Comparison of ENCODE assay signal across 8 cellular contexts in the genomic region with DNA sequence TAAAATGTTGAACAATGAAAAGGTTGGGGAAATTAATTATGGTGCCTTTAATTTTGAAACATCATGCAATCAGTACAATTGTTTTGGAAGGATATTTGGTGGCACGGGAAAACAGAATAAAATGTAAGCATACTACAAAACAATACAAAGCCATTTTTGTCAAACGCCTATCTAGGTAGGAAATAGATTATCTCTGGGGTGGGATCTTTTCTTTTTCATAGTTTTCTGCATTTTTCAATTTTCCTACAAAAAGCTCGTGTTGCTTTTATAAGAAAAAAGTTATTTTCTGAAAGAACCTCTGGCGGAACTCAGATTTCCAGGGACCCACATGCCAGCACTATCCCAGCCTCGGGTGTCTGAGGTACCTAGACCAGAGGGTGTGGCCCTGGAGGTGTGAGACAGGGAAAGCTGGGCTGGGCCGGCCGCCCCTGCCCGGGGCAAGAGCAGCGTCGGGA. TPM values are rescaled to one million over a fixed set of nuclear protein-coding genes. Genes with fewer than 3 reads are reported as not detected.
A peak's percentile ranks its signal among the peaks of the same experiment; 100 is the strongest.
DNase-seq lines count a peak whose midpoint lies in the region; ATAC-seq and TF ChIP-seq lines count a peak whose summit lies in the region.

No MANE protein-coding gene starts in this region.

- H3K4me3 ChIP-seq in adrenal gland (peak overlapping the region in 3 of 4 donors; percentile 38 to 90 (median 59)), kidney epithelial cell (ENCODE audit: low read depth, low read length) (peak overlapping the region; percentile 70), suprapubic skin (peak overlapping the region; percentile 69)

- H3K9me3 Mint-ChIP-seq in activated CD4-positive, alpha-beta T cell treated with anti-CD3 and anti-CD28 coated beads for 36 hours (ENCODE audit: low read depth), result no peaks in the 10 kb centered on the region

- no peaks in the 10 kb centered on the region for H3K27me3 Mint-ChIP-seq in activated CD4-positive, alpha-beta T cell treated with anti-CD3 and anti-CD28 coated beads for 36 hours

- H3K4me3 Mint-ChIP-seq in activated CD4-positive, alpha-beta T cell treated with anti-CD3 and anti-CD28 coated beads for 36 hours, result peak overlapping the region; percentile 82

- 6 to 9% (median 7%) methylated on average over 7 to 10 of the region's 10 CpGs for WGBS in adrenal gland, 4 donors
- WGBS in suprapubic skin, result 5% methylated on average over 10 of the region's 10 CpGs

- H3K27ac ChIP-seq in adrenal gland (peak overlapping the region in 4 of 5 donors; percentile 47 to 70 (median 56)), suprapubic skin (peak overlapping the region; percentile 80)

- TF ChIP-seq EP300 in suprapubic skin (IDR thresholded peaks at IDR 0.05), result no peak

- no peak for ATAC-seq in activated CD4-positive, alpha-beta T cell treated with anti-CD3 and anti-CD28 coated beads for 36 hours
- no peak for ATAC-seq in HG03025 (IDR thresholded peaks at IDR 0.05; ENCODE audit: low FRiP score, unreplicated experiment)

- H3K9me3 ChIP-seq in adrenal gland (replicated peaks in 1 of 3) (no peaks in the 10 kb centered on the region), suprapubic skin (no peaks in the 10 kb centered on the region)

- no peaks in the 10 kb centered on the region for H3K36me3 ChIP-seq in adrenal gland (replicated peaks in 1 of 2)
- H3K36me3 ChIP-seq in kidney epithelial cell (ENCODE audit: control insufficient read depth, insufficient read depth, low read length), result no peaks in the 10 kb centered on the region
- H3K36me3 ChIP-seq in suprapubic skin, result no peaks in the 10 kb centered on the region

- intact Hi-C loops in activated CD4-positive, alpha-beta T cell treated with anti-CD3 and anti-CD28 coated beads for 36 hours (cut with DNase I, micrococcal nuclease), result loop anchor here (1.0 to 10.0 kb wide), 4 partner anchors 120 to 204 kb away; a partner anchor contains a TSS
- intact Hi-C loops in adrenal gland (cut with DNase I), result loop anchor here (5.0 to 10.0 kb wide), 2 partner anchors 74 to 76 kb away; no protein-coding TSS in a partner anchor

- POLR2A ChIA-PET in activated CD4-positive, alpha-beta T cell treated with anti-CD3 and anti-CD28 coated beads for 36 hours (lab: Charles Lee), result interaction anchor here (1.0 to 2.3 kb wide), 4 partner anchors 10 to 154 kb away, joined by 3 to 15 read pairs (median 4); no protein-coding TSS in a partner anchor

- no peaks in the 10 kb centered on the region for H3K27me3 ChIP-seq in adrenal gland
- no peaks in the 10 kb centered on the region for H3K27me3 ChIP-seq in kidney epithelial cell (ENCODE audit: control insufficient read depth, insufficient read depth, low read length)
- H3K27me3 ChIP-seq in suprapubic skin, result no peaks in the 10 kb centered on the region

- peak overlapping the region; percentile 65 for H3K27ac Mint-ChIP-seq in activated CD4-positive, alpha-beta T cell treated with anti-CD3 and anti-CD28 coated beads for 36 hours

- H3K4me1 Mint-ChIP-seq in activated CD4-positive, alpha-beta T cell treated with anti-CD3 and anti-CD28 coated beads for 36 hours, result peaks cover 31% of the 10 kb centered on the region

- no peak for TF ChIP-seq POLR2A in adrenal gland (IDR thresholded peaks at IDR 0.05)
- TF ChIP-seq POLR2A in suprapubic skin (IDR thresholded peaks at IDR 0.05), result no peak

- no peaks in the 10 kb centered on the region for H3K36me3 Mint-ChIP-seq in activated CD4-positive, alpha-beta T cell treated with anti-CD3 and anti-CD28 coated beads for 36 hours (ENCODE audit: low read depth)

- DNase-seq in activated CD4-positive, alpha-beta T cell treated with anti-CD3 and anti-CD28 coated beads for 36 hours, result no peak
- no peak for DNase-seq in activated CD4-positive, alpha-beta T cell treated with anti-CD3 and anti-CD28 coated beads, Interleukin-2, amount 50 U/mL, for 1 hour
- no peak for DNase-seq in adrenal gland
- no peak for DNase-seq in kidney epithelial cell (ENCODE audit: low read depth)
- DNase-seq in suprapubic skin (ENCODE audit: low spot score in 2 of 2), result no peak
- no peak for DNase-seq in retina
- no peak for DNase-seq in NOMO-1 treated with DMSO at 0.1 percent for 48 hours (lab: John Stamatoyannopoulos, UW; ENCODE audit: unreplicated experiment)

- TF ChIP-seq CTCF in adrenal gland (IDR thresholded peaks at IDR 0.05) (no peak), kidney epithelial cell (IDR thresholded peaks at IDR 0.05; ENCODE audit: insufficient read depth, low read length, poor library complexity, severe bottlenecking) (no peak), suprapubic skin (IDR thresholded peaks at IDR 0.05) (no peak)

- H3K4me1 ChIP-seq in adrenal gland (replicated peaks in 1 of 2) (peaks cover 8 to 34% of the 10 kb centered on the region in 2 donors), suprapubic skin (peaks cover 38% of the 10 kb centered on the region)

- CTCF ChIA-PET in activated CD4-positive, alpha-beta T cell treated with anti-CD3 and anti-CD28 coated beads for 36 hours (lab: Charles Lee), result interaction anchor here (1.0 to 2.8 kb wide), 6 partner anchors 9 to 195 kb away, joined by 4 to 36 read pairs (median 4); no protein-coding TSS in a partner anchor

RNA-seq across cellular contexts. Expression of a gene that starts 1.0 kb away (rescaled TPM):
- total RNA-seq in activated CD4-positive, alpha-beta T cell treated with anti-CD3 and anti-CD28 coated beads for 36 hours, result 10 to 100 TPM; 22.4 to 22.9 TPM
- total RNA-seq in adrenal gland (10 to 100 TPM; 21.2 to 47.1 (median 36.8) TPM), kidney epithelial cell (19.8 and 25.1 TPM in 2 replicates), suprapubic skin (10 to 100 TPM; 31.6 to 55.1 (median 44.3) TPM)
- 10 to 100 TPM; 11.6 to 32.3 (median 15.6) TPM for polyA plus RNA-seq in adrenal gland

RNA-seq across cellular contexts. Expression of a gene that starts 20.6 kb away (rescaled TPM):
- total RNA-seq in activated CD4-positive, alpha-beta T cell treated with anti-CD3 and anti-CD28 coated beads for 36 hours, result 10 to 100 TPM; 25.7 to 29.2 TPM
- 10 to 100 TPM; 16.2 to 29.0 (median 25.9) TPM for total RNA-seq in adrenal gland
- polyA plus RNA-seq in adrenal gland, result 10 to 100 TPM; 15.4 to 32.1 (median 19.1) TPM
- total RNA-seq in kidney epithelial cell, result 24.7 and 24.9 TPM in 2 replicates
- 10 to 100 TPM in 2 of 4 donors, 1 to 10 TPM in 2; 9.3 to 20.2 (median 10.2) TPM for total RNA-seq in suprapubic skin
